7 cellular contexts compared by ENCODE assay signal in genomic region chr14:81716953-81717352, GRCh38.
"Had no signal": no experiment of that assay in that cellular context is flagged by ENCODE, and none has a peak within 500 bp of the region (broad histone marks: within the 10 kb centered on the region; RNA-seq: fewer than 3 reads in every experiment).

No MANE protein-coding gene starts in this region.

- ATAC-seq: HCT116, K562 had no signal

- DNase-seq: GM23248, GOT3, H7, HFFc6, IMR-90 had no signal

- H3K27ac Mint-ChIP-seq: HFFc6 had no signal

- H3K4me3 Mint-ChIP-seq: HFFc6 had no signal
